21 cellular contexts compared by ENCODE assay signal in genomic region chr19:10773969-10774368, GRCh38. TPM values are rescaled to one million over a fixed set of nuclear protein-coding genes. Genes with fewer than 3 reads are reported as not detected.
DNase-seq lines count a peak whose midpoint lies in the region; ATAC-seq and TF ChIP-seq lines count a peak whose summit lies in the region.
"Had no signal": no experiment of that assay in that cellular context is flagged by ENCODE, and none has a peak within 500 bp of the region (broad histone marks: within the 10 kb centered on the region; RNA-seq: fewer than 3 reads in every experiment).

No MANE protein-coding gene starts in this region.

- no peaks in the 10 kb centered on the region for H3K27me3 ChIP-seq in MG63
- H3K27me3 ChIP-seq: gastroesophageal sphincter, tibial artery had no signal

- H3K4me3 ChIP-seq in GM12865 (ENCODE audit: low read depth, low read length): no peak overlapping the region
- H3K4me3 ChIP-seq in MG63: no peak overlapping the region
- H3K4me3 ChIP-seq: gastroesophageal sphincter, tibial artery had no signal

- peaks cover 78% of the 10 kb centered on the region for H3K36me3 ChIP-seq in MG63

- ATAC-seq in esophagus mucosa (peak; percentile 48), HG03159 (IDR thresholded peaks at IDR 0.05; ENCODE audit: unreplicated experiment) (no peak)
- ATAC-seq: gastroesophageal sphincter; sciatic nerve; SK-N-SH treated with all-trans-retinoic acid at 6 μM for 48 hours; stimulated activated naive CD8-positive, alpha-beta T cell treated with anti-CD3 and anti-CD28 coated beads, Interleukin-15, amount 100 ng/mL, for 72 hours had no signal

- DNase-seq in COLO668 (lab: John Stamatoyannopoulos, UW; ENCODE audit: unreplicated experiment) (peak; percentile 12), GM12865 (ENCODE audit: low read depth) (peak; percentile 54), SW480 (ENCODE audit: low spot score) (peak; percentile 37), MG63 (no peak), NCI-H1105 treated with DMSO at 0.1 percent for 48 hours (lab: John Stamatoyannopoulos, UW) (no peak)
- DNase-seq: activated naive CD4-positive, alpha-beta T cell treated with Interleukin-2 at 50 U/mL for 16 hours; activated T-cell treated with anti-CD3 and anti-CD28 coated beads, Interleukin-2, amount 50 U/mL, for 24 hours; amniotic stem cell; cortex of kidney; HFFc6; hypothalamus; NCI-H1694 treated with DMSO at 0.1 percent for 48 hours; NCI-H526 treated with DMSO at 0.1 percent for 48 hours; nephron progenitor cell; stimulated activated naive CD8-positive, alpha-beta T cell treated with anti-CD3 and anti-CD28 coated beads, Interleukin-15, amount 100 ng/mL, for 72 hours; tibial artery had no signal

- H3K9me3 ChIP-seq in MG63: peaks cover 2% of the 10 kb centered on the region; the same call in 1 of the 2 replicates
- H3K9me3 ChIP-seq: gastroesophageal sphincter, tibial artery had no signal

- TF ChIP-seq CTCF in GM12865 (IDR thresholded peaks at IDR 0.05; ENCODE audit: insufficient read depth, low read depth, low read length, missing control alignments): no peak

RNA-seq across cellular contexts. Expression of gene DNM2, which starts 56.1 kb away (rescaled TPM):
- 79.8 TPM for total RNA-seq in esophagus mucosa
- total RNA-seq in MG63 (2014; rRNA removed; shearing (Covaris generic); ENCODE audit: low replicate concordance): 104 and 116 TPM in 2 replicates

Comparison
In these comparisons a context has a peak if more than half of its experiments do, and no peak if none do; other contexts are left out.
1. DNase-seq: peak in COLO668 (single experiment), GM12865 (single experiment) and SW480 (single experiment); none in MG63 (single experiment) and NCI-H1105 treated with DMSO at 0.1 percent for 48 hours (single experiment).